In genomic region chr12:93368766-93369165, GRCh38 we compare ENCODE assay signal across 25 cellular contexts.
"Had no signal": no experiment of that assay in that cellular context is flagged by ENCODE, and none has a peak within 500 bp of the region (broad histone marks: within the 10 kb centered on the region; RNA-seq: fewer than 3 reads in every experiment).

No MANE protein-coding gene starts in this region.

- H3K27me3 ChIP-seq: heart right ventricle, hepatocyte, ovary, right atrium auricular region, right lobe of liver, tibial nerve, uterus had no signal

- H3K27ac Mint-ChIP-seq: immature natural killer cell; memory B cell; naive thymus-derived CD4-positive, alpha-beta T cell; natural killer cell treated with Interleukin-12 subunit alpha and Interleukin-12 subunit beta and Interleukin-15 and Interleukin-18, amount 100 ng/mL, for 72 hours; progenitor cell of endocrine pancreas; stimulated activated effector memory CD8-positive, alpha-beta T cell treated with anti-CD3 and anti-CD28 coated beads, Interleukin-12 subunit alpha, Interleukin-12 subunit beta, amount 100 ng/mL, for 72 hours; stimulated activated naive CD8-positive, alpha-beta T cell treated with anti-CD3 and anti-CD28 coated beads, Interleukin-15, amount 100 ng/mL, for 72 hours; type B pancreatic cell had no signal

- H3K36me3 Mint-ChIP-seq: immature natural killer cell; memory B cell; natural killer cell treated with Interleukin-12 subunit alpha and Interleukin-12 subunit beta and Interleukin-15 and Interleukin-18, amount 100 ng/mL, for 72 hours; stimulated activated effector memory CD8-positive, alpha-beta T cell treated with anti-CD3 and anti-CD28 coated beads, Interleukin-12 subunit alpha, Interleukin-12 subunit beta, amount 100 ng/mL, for 72 hours; type B pancreatic cell had no signal

- H3K36me3 ChIP-seq: heart right ventricle, left ventricle myocardium inferior, ovary, right atrium auricular region, right lobe of liver, tibial nerve, uterus had no signal

- H3K27ac ChIP-seq: heart right ventricle, hepatocyte, left ventricle myocardium inferior, ovary, right atrium auricular region, right lobe of liver, tibial nerve, uterus had no signal

- H3K4me3 Mint-ChIP-seq: immature natural killer cell; memory B cell; naive thymus-derived CD4-positive, alpha-beta T cell; natural killer cell treated with Interleukin-12 subunit alpha and Interleukin-12 subunit beta and Interleukin-15 and Interleukin-18, amount 100 ng/mL, for 72 hours; stimulated activated effector memory CD8-positive, alpha-beta T cell treated with anti-CD3 and anti-CD28 coated beads, Interleukin-12 subunit alpha, Interleukin-12 subunit beta, amount 100 ng/mL, for 72 hours; stimulated activated naive CD8-positive, alpha-beta T cell treated with anti-CD3 and anti-CD28 coated beads, Interleukin-15, amount 100 ng/mL, for 72 hours; type B pancreatic cell had no signal

- H2AFZ ChIP-seq: hepatocyte had no signal

- H3K27me3 Mint-ChIP-seq: progenitor cell of endocrine pancreas; stimulated activated naive CD8-positive, alpha-beta T cell treated with anti-CD3 and anti-CD28 coated beads, Interleukin-15, amount 100 ng/mL, for 72 hours; type B pancreatic cell had no signal

- H3K9me3 ChIP-seq: heart right ventricle, left ventricle myocardium inferior, mucosa of descending colon, ovary, right atrium auricular region, right lobe of liver, tibial nerve, uterus had no signal

- ATAC-seq: heart right ventricle; mucosa of descending colon; naive thymus-derived CD4-positive, alpha-beta T cell; natural killer cell treated with Interleukin-12 subunit alpha and Interleukin-12 subunit beta and Interleukin-15 and Interleukin-18, amount 100 ng/mL, for 72 hours; right lobe of liver; stimulated activated effector memory CD8-positive, alpha-beta T cell treated with anti-CD3 and anti-CD28 coated beads, Interleukin-12 subunit alpha, Interleukin-12 subunit beta, amount 100 ng/mL, for 72 hours; stimulated activated naive CD8-positive, alpha-beta T cell treated with anti-CD3 and anti-CD28 coated beads, Interleukin-15, amount 100 ng/mL, for 72 hours had no signal

- H3K4me2 ChIP-seq: hepatocyte had no signal

- DNase-seq: heart right ventricle; immature natural killer cell; islet precursor cell; left ventricle myocardium inferior; midbrain; mucosa of descending colon; naive thymus-derived CD4-positive, alpha-beta T cell; ovary; right lobe of liver; stimulated activated CD4-positive, alpha-beta T cell treated with anti-CD3 and anti-CD28 coated beads, Interleukin-12 subunit alpha, Interleukin-12 subunit beta, amount 100 ng/mL, for 4 hours; stimulated activated CD4-positive, alpha-beta T cell treated with anti-CD3 and anti-CD28 coated beads, Interleukin-15, amount 100 ng/mL, for 24 hours; stimulated activated CD4-positive, alpha-beta T cell treated with anti-CD3 and anti-CD28 coated beads, Interleukin-2, amount 100 ng/mL, for 24 hours; stimulated activated CD4-positive, alpha-beta T cell treated with anti-CD3 and anti-CD28 coated beads, Interleukin-4, amount 100 ng/mL, for 1 hour; stimulated activated naive CD4-positive, alpha-beta T cell treated with Interleukin-2 at 50 U/mL for 16 hours; stimulated activated naive CD8-positive, alpha-beta T cell treated with anti-CD3 and anti-CD28 coated beads, Interleukin-15, amount 100 ng/mL, for 72 hours; substantia nigra; uterus had no signal

- H3K9me3 Mint-ChIP-seq: immature natural killer cell; memory B cell; naive thymus-derived CD4-positive, alpha-beta T cell; natural killer cell treated with Interleukin-12 subunit alpha and Interleukin-12 subunit beta and Interleukin-15 and Interleukin-18, amount 100 ng/mL, for 72 hours; stimulated activated effector memory CD8-positive, alpha-beta T cell treated with anti-CD3 and anti-CD28 coated beads, Interleukin-12 subunit alpha, Interleukin-12 subunit beta, amount 100 ng/mL, for 72 hours; stimulated activated naive CD8-positive, alpha-beta T cell treated with anti-CD3 and anti-CD28 coated beads, Interleukin-15, amount 100 ng/mL, for 72 hours; type B pancreatic cell had no signal

- H3K4me1 ChIP-seq: uterus had no signal

- H3K4me3 ChIP-seq: heart right ventricle, hepatocyte, left ventricle myocardium inferior, mucosa of descending colon, ovary, right atrium auricular region, right lobe of liver, tibial nerve, uterus had no signal
